1 cellular context compared by ENCODE assay signal in the genomic region with DNA sequence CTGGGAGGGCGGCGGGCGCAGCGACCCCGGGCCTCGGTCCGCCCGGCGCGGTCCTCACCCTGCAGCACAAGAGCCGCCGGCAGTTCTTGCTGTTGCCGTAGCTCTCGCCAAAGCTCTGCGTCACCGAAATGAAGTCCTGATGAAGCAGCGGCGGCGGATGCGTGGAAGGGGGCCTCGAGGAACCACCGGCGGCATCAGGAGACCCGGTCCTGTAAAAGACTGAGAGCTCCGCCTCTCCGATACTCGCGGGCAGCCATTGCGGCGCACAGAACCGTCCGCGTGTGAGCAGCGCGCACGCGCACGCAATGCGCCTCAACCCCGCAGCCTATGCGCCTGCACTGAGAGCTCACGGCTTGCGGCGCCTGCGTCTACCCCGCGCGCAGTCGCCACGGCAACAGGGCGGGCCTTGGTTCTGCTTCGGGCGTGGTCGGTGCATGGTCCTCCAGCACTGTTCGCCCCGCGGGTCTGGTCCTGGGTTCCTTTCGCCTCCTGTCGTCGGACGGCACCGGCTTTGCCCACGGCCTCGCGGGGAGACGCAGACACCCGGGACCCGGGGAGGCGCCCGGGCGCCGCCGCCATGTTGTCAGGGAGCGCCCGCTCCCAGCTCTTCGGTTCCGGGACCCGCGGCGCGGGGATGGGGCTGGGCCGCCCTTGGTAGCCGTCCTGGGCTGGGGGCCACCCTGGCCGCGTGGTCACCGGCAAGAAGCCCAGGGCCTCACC.
TF ChIP-seq lines count a peak whose summit lies in the region.

No MANE protein-coding gene starts in this region.

TF ChIP-seq in HepG2, 621 proteins besides CTCF, POLR2A, EP300 and RAD21 (continued from another document and continues in another):
- TF ChIP-seq DMTF1 (CRISPR knock-in tag; IDR thresholded peaks at IDR 0.05) = no peak
- TF ChIP-seq THAP9 (CRISPR knock-in tag; IDR thresholded peaks at IDR 0.05; ENCODE audit: borderline replicate concordance) = peak; percentile 45; the same call in 1 of the 2 replicates
- TF ChIP-seq MAFF (IDR thresholded peaks at IDR 0.05; ENCODE audit: low read depth, low read length) = no peak
- TF ChIP-seq ZNF563 (CRISPR knock-in tag; IDR thresholded peaks at IDR 0.05) = 0 out of 2 replicates have a peak, but pooled peaks have one; percentile 24
- no peak for TF ChIP-seq ZNF672 (CRISPR knock-in tag; IDR thresholded peaks at IDR 0.05)
- TF ChIP-seq ATAD3A (CRISPR knock-in tag; IDR thresholded peaks at IDR 0.05) = no peak
- TF ChIP-seq ZNF609 (CRISPR knock-in tag; IDR thresholded peaks at IDR 0.05; ENCODE audit: borderline replicate concordance) = peak; percentile 56
- TF ChIP-seq MTF2 (CRISPR knock-in tag; IDR thresholded peaks at IDR 0.05; ENCODE audit: borderline replicate concordance) = 0 out of 2 replicates have a peak, but pooled peaks have one; percentile 76
- 0 out of 2 replicates have a peak, but pooled peaks have one; percentile 72 for TF ChIP-seq BATF2 (CRISPR knock-in tag; IDR thresholded peaks at IDR 0.05)
- TF ChIP-seq POGK (CRISPR knock-in tag; conservative IDR thresholded peaks at IDR 0.05) = peak; percentile 84
- TF ChIP-seq HDAC2 (CRISPR knock-in tag; IDR thresholded peaks at IDR 0.05) = peak; percentile 41
- TF ChIP-seq ATF7 (IDR thresholded peaks at IDR 0.05) = no peak
- 0 out of 2 replicates have a peak, but pooled peaks have one; percentile 17 for TF ChIP-seq ATF7 (CRISPR knock-in tag; IDR thresholded peaks at IDR 0.05)
- TF ChIP-seq ZNF776 (CRISPR knock-in tag; IDR thresholded peaks at IDR 0.05) = peak; percentile 70; the same call in 1 of the 2 replicates
- TF ChIP-seq HOXA7 (CRISPR knock-in tag; IDR thresholded peaks at IDR 0.05) = no peak
- peak; percentile 54; the same call in 1 of the 2 replicates for TF ChIP-seq CREB1 (IDR thresholded peaks at IDR 0.05)
- TF ChIP-seq CREB1 (CRISPR knock-in tag; IDR thresholded peaks at IDR 0.05) = no peak
- TF ChIP-seq NCOR1 (IDR thresholded peaks at IDR 0.05; ENCODE audit: borderline replicate concordance, low read length) = no peak
- TF ChIP-seq GLI4 (CRISPR knock-in tag; IDR thresholded peaks at IDR 0.05; ENCODE audit: borderline replicate concordance) = no peak
- no peak for TF ChIP-seq FOXM1 (CRISPR knock-in tag; IDR thresholded peaks at IDR 0.05)
- TF ChIP-seq KDM1A (CRISPR knock-in tag; IDR thresholded peaks at IDR 0.05) = no peak
- no peak for TF ChIP-seq ZNF335 (CRISPR knock-in tag; IDR thresholded peaks at IDR 0.05)
- TF ChIP-seq XBP1 (CRISPR knock-in tag; IDR thresholded peaks at IDR 0.05) = no peak
- no peak for TF ChIP-seq PTBP1 (IDR thresholded peaks at IDR 0.05; ENCODE audit: low read depth, low read length, poor library complexity, severe bottlenecking)
- no peak for TF ChIP-seq CHD4 (IDR thresholded peaks at IDR 0.05; ENCODE audit: borderline replicate concordance, low read length)
- TF ChIP-seq KDM3A (CRISPR knock-in tag; IDR thresholded peaks at IDR 0.05; ENCODE audit: low read depth) = no peak
- no peak for TF ChIP-seq ZFP62 (CRISPR knock-in tag; IDR thresholded peaks at IDR 0.05)
- 0 out of 2 replicates have a peak, but pooled peaks have one; percentile 0 for TF ChIP-seq ZNF570 (CRISPR knock-in tag; IDR thresholded peaks at IDR 0.05; ENCODE audit: borderline replicate concordance)
- peak; percentile 16; the same call in 1 of the 2 replicates for TF ChIP-seq FOSL1 (CRISPR knock-in tag; IDR thresholded peaks at IDR 0.05; ENCODE audit: borderline replicate concordance)
- TF ChIP-seq ZNF562 (CRISPR knock-in tag; IDR thresholded peaks at IDR 0.05; ENCODE audit: borderline replicate concordance) = no peak
- no peak for TF ChIP-seq SP140L (CRISPR knock-in tag; IDR thresholded peaks at IDR 0.05; ENCODE audit: borderline replicate concordance)
- no peak for TF ChIP-seq ZNF552 (CRISPR knock-in tag; IDR thresholded peaks at IDR 0.05; ENCODE audit: borderline replicate concordance)
- no peak for TF ChIP-seq FOXJ3 (CRISPR knock-in tag; IDR thresholded peaks at IDR 0.05; ENCODE audit: borderline replicate concordance)
- no peak for TF ChIP-seq ZNF652 (CRISPR knock-in tag; IDR thresholded peaks at IDR 0.05; ENCODE audit: borderline replicate concordance, low read depth)
- no peak for TF ChIP-seq ZNF224 (CRISPR knock-in tag; IDR thresholded peaks at IDR 0.05)
- TF ChIP-seq REXO4 (CRISPR knock-in tag; IDR thresholded peaks at IDR 0.05; ENCODE audit: borderline replicate concordance) = no peak
- peak; percentile 62; the same call in 1 of the 2 replicates for TF ChIP-seq ZBTB2 (CRISPR knock-in tag; IDR thresholded peaks at IDR 0.05; ENCODE audit: low read depth)
- no peak for TF ChIP-seq ATF2 (CRISPR knock-in tag; IDR thresholded peaks at IDR 0.05)
- peak; percentile 80; the same call in 1 of the 2 replicates for TF ChIP-seq KDM5B (CRISPR knock-in tag; IDR thresholded peaks at IDR 0.05; ENCODE audit: borderline replicate concordance)
- peak; percentile 45; the same call in 1 of the 2 replicates for TF ChIP-seq FOXC1 (CRISPR knock-in tag; IDR thresholded peaks at IDR 0.05; ENCODE audit: borderline replicate concordance)
- TF ChIP-seq MLXIP (CRISPR knock-in tag; IDR thresholded peaks at IDR 0.05; ENCODE audit: borderline replicate concordance) = no peak
